In genomic region chr12:100141666-100141997, GRCh38 we compare ENCODE assay signal across 8 cellular contexts. TPM values are rescaled to one million over a fixed set of nuclear protein-coding genes. Genes with fewer than 3 reads are reported as not detected.
A peak's percentile ranks its signal among the peaks of the same experiment; 100 is the strongest.
DNase-seq lines count a peak whose midpoint lies in the region; ATAC-seq and TF ChIP-seq lines count a peak whose summit lies in the region.

No MANE protein-coding gene starts in this region.

- H3K27ac ChIP-seq in C4-2B, result peak overlapping the region; percentile 88
- peak overlapping the region; percentile 95 to 100 (median 99) for H3K27ac ChIP-seq in tibial nerve

- WGBS in tibial nerve, 2 donors, result 1 to 6% methylated on average over 6 of the region's 6 CpGs

- peaks cover 34% of the 10 kb centered on the region for H3K4me1 Mint-ChIP-seq in T-helper 17 cell
- peaks cover 29 to 41% of the 10 kb centered on the region in 2 donors for H3K4me1 Mint-ChIP-seq in effector memory CD8-positive, alpha-beta T cell (ENCODE audit: low read depth in 2 of 2)

- H3K27me3 ChIP-seq in mononuclear cell (ENCODE audit: insufficient read depth, low read length) (no peaks in the 10 kb centered on the region), tibial nerve (no peaks in the 10 kb centered on the region)

- TF ChIP-seq POLR2A in tibial nerve (IDR thresholded peaks at IDR 0.05), result no peak

- ATAC-seq in GM19372 (IDR thresholded peaks at IDR 0.05; ENCODE audit: low read depth, unreplicated experiment), result peak; percentile 11
- peak; percentile 26 for ATAC-seq in HG03469 (IDR thresholded peaks at IDR 0.05; ENCODE audit: unreplicated experiment)
- ATAC-seq in T-helper 17 cell, result no peak
- no peak for ATAC-seq in effector memory CD8-positive, alpha-beta T cell (replicated peaks)

- H3K4me3 Mint-ChIP-seq in T-helper 17 cell, result peak overlapping the region; percentile 95
- H3K4me3 Mint-ChIP-seq in effector memory CD8-positive, alpha-beta T cell, result peak overlapping the region; percentile 75 to 81

- no peaks in the 10 kb centered on the region for H3K27me3 Mint-ChIP-seq in T-helper 17 cell
- H3K27me3 Mint-ChIP-seq in effector memory CD8-positive, alpha-beta T cell, result no peaks in the 10 kb centered on the region

- H3K36me3 Mint-ChIP-seq in T-helper 17 cell (ENCODE audit: low read depth), result no peaks in the 10 kb centered on the region
- H3K36me3 Mint-ChIP-seq in effector memory CD8-positive, alpha-beta T cell (ENCODE audit: insufficient read depth), result peaks cover 13% of the 10 kb centered on the region

- DNase-seq in T-helper 17 cell, result no peak
- DNase-seq in effector memory CD8-positive, alpha-beta T cell, result no peak
- peak in 1 of 2 donors; percentile 67 for DNase-seq in tibial nerve (ENCODE audit: low spot score in 2 of 2)
- DNase-seq in HuH-7.5 (ENCODE audit: low spot score), result no peak

- H3K9me3 ChIP-seq in T-helper 17 cell (ENCODE audit: control insufficient read depth, low read length, poor library complexity, severe bottlenecking) (no peaks in the 10 kb centered on the region), mononuclear cell (ENCODE audit: low read depth, low read length) (no peaks in the 10 kb centered on the region), tibial nerve (no peaks in the 10 kb centered on the region)

- peaks cover 0 to 6% (median 0%) of the 10 kb centered on the region in 3 donors for H3K36me3 ChIP-seq in tibial nerve

- peaks cover 58% of the 10 kb centered on the region for H3K4me1 ChIP-seq in mononuclear cell (ENCODE audit: insufficient read depth, low read length)
- peaks cover 0 to 44% (median 17%) of the 10 kb centered on the region in 4 donors for H3K4me1 ChIP-seq in tibial nerve

- TF ChIP-seq CTCF in C4-2B (conservative IDR thresholded peaks at IDR 0.05) (no peak), tibial nerve (IDR thresholded peaks at IDR 0.05) (no peak)

- H3K27ac Mint-ChIP-seq in T-helper 17 cell, result peak overlapping the region; percentile 82
- peak overlapping the region; percentile 78 to 97 for H3K27ac Mint-ChIP-seq in effector memory CD8-positive, alpha-beta T cell

- TF ChIP-seq EP300 in tibial nerve (IDR thresholded peaks at IDR 0.05), result peak in 1 of 2 donors; percentile 77

- H3K9me3 Mint-ChIP-seq in effector memory CD8-positive, alpha-beta T cell, result no peaks in the 10 kb centered on the region

- peak overlapping the region; percentile 97 for H3K4me3 ChIP-seq in mononuclear cell (ENCODE audit: low read length)
- peak overlapping the region; percentile 80 to 99 (median 97) for H3K4me3 ChIP-seq in tibial nerve

RNA-seq across cellular contexts. Expression of gene BLTP3B, which starts 1.0 kb away (rescaled TPM):
- 10 to 100 TPM; 22.6 to 30.9 TPM for total RNA-seq in T-helper 17 cell
- total RNA-seq in mononuclear cell, result 61.1 TPM
- total RNA-seq in tibial nerve, result 10 to 100 TPM; 30.2 to 42.0 (median 41.2) TPM

RNA-seq across cellular contexts. Expression of gene ACTR6, which starts 59.0 kb away (rescaled TPM):
- total RNA-seq in T-helper 17 cell, result 10 to 100 TPM; 23.4 to 24.9 TPM
- 27.2 TPM for total RNA-seq in mononuclear cell
- total RNA-seq in tibial nerve, result 10 to 100 TPM; 11.1 to 19.5 (median 15.5) TPM

Comparison
In these comparisons a context has a peak if more than half of its experiments do, and no peak if none do; other contexts are left out.
1. ATAC-seq: peak in GM19372 (single experiment) and HG03469 (single experiment); none in T-helper 17 cell (single experiment) and effector memory CD8-positive, alpha-beta T cell (single experiment).